8 cellular contexts compared by ENCODE assay signal in genomic region chr10:50740351-50740688, GRCh38. TPM values are rescaled to one million over a fixed set of nuclear protein-coding genes. Genes with fewer than 3 reads are reported as not detected.
A peak's percentile ranks its signal among the peaks of the same experiment; 100 is the strongest.
DNase-seq lines count a peak whose midpoint lies in the region; ATAC-seq and TF ChIP-seq lines count a peak whose summit lies in the region.

No MANE protein-coding gene starts in this region.

- TF ChIP-seq CTCF in ascending aorta (IDR thresholded peaks at IDR 0.05) (no peak), hepatocyte (IDR thresholded peaks at IDR 0.05; ENCODE audit: poor library complexity) (no peak), gastrocnemius medialis (IDR thresholded peaks at IDR 0.05 in 4 of 5, conservative IDR thresholded peaks at IDR 0.05 in 1 of 5) (no peak)

- no peaks in the 10 kb centered on the region for H4K20me1 ChIP-seq in hepatocyte (ENCODE audit: insufficient read depth, poor library complexity, severe bottlenecking)

- in situ Hi-C loops in gastrocnemius medialis (cut with MboI; ENCODE audit: low sequenced_read_pairs in 4 of 4), result no loop called here

- peaks cover 9% of the 10 kb centered on the region for H3K79me2 ChIP-seq in hepatocyte

- H3K36me3 ChIP-seq in ascending aorta (no peaks in the 10 kb centered on the region), hepatocyte (replicated peaks; ENCODE audit: insufficient read depth, low read depth) (no peaks in the 10 kb centered on the region), gastrocnemius medialis (no peaks in the 10 kb centered on the region)

- H3K4me1 ChIP-seq in ascending aorta, result no peaks in the 10 kb centered on the region
- peaks cover 8% of the 10 kb centered on the region for H3K4me1 ChIP-seq in hepatocyte (ENCODE audit: insufficient read depth)
- peaks cover 6 to 10% of the 10 kb centered on the region in 2 donors for H3K4me1 ChIP-seq in gastrocnemius medialis

- WGBS in hepatocyte (ENCODE audit: low lambda C conversion rate, missing lambda C conversion rate), result 4% methylated on average over 8 of the region's 8 CpGs

- H3K4me3 ChIP-seq in ascending aorta (peak overlapping the region; percentile 88 to 92), hepatocyte (peak overlapping the region; percentile 83), gastrocnemius medialis (peak overlapping the region; percentile 67 to 93 (median 84))

- H3K27ac ChIP-seq in ascending aorta (peak overlapping the region; percentile 84 to 90), hepatocyte (peak overlapping the region; percentile 94), gastrocnemius medialis (peak overlapping the region; percentile 78 to 81 (median 78))

- no peaks in the 10 kb centered on the region for H3K9me2 ChIP-seq in hepatocyte (replicated peaks; ENCODE audit: insufficient read depth)

- H2AFZ ChIP-seq in hepatocyte, result peak overlapping the region; percentile 92

- H3K27me3 ChIP-seq in ascending aorta, result no peaks in the 10 kb centered on the region
- H3K27me3 ChIP-seq in hepatocyte, result no peaks in the 10 kb centered on the region
- peaks cover 0 to 4% (median 0%) of the 10 kb centered on the region in 3 donors for H3K27me3 ChIP-seq in gastrocnemius medialis

- intact Hi-C loops in ascending aorta (cut with DNase I) (no loop called here), gastrocnemius medialis (cut with DNase I; ENCODE audit: low total_unique reads) (no loop called here)

- DNase-seq in activated gamma-delta T cell treated with Interleukin-2 at 50 U/mL for 16 hours, result peak; percentile 20
- no peak for DNase-seq in activated gamma-delta T cell (lab: John Stamatoyannopoulos, UW)
- DNase-seq in OCI-M1 (lab: John Stamatoyannopoulos, UW), result peak; percentile 73
- no peak for DNase-seq in ascending aorta (ENCODE audit: low spot score in 2 of 2)
- peak; percentile 55 for DNase-seq in hepatocyte (ENCODE audit: low spot score)
- DNase-seq in gastrocnemius medialis, result no peak
- DNase-seq in activated CD4-positive, CD25-positive, alpha-beta regulatory T cell treated with anti-CD3 and anti-CD28 coated beads, Interleukin-2, amount 50 U/mL, for 72 hours, result no peak

- peak overlapping the region; percentile 88 for H3K4me2 ChIP-seq in hepatocyte

- ATAC-seq in HG02884 (IDR thresholded peaks at IDR 0.05; ENCODE audit: unreplicated experiment) (peak; percentile 32), gastrocnemius medialis (peak; percentile 43 to 55)

- no peaks in the 10 kb centered on the region for H3K9me3 ChIP-seq in ascending aorta
- H3K9me3 ChIP-seq in hepatocyte (ENCODE audit: low read depth), result no peaks in the 10 kb centered on the region
- no peaks in the 10 kb centered on the region for H3K9me3 ChIP-seq in gastrocnemius medialis

- TF ChIP-seq POLR2A in gastrocnemius medialis (IDR thresholded peaks at IDR 0.05), result no peak

RNA-seq across cellular contexts. Expression of gene ASAH2B, which starts 0.6 kb away (rescaled TPM):
- total RNA-seq in ascending aorta (0.21 TPM), hepatocyte (4.3 and 5.8 TPM in 2 replicates), gastrocnemius medialis (1 to 10 TPM in 2 of 4 donors, under 1 TPM in 2; 0.32 to 1.5 (median 1.1) TPM)
- 3.4 and 3.6 TPM in 2 replicates for polyA plus RNA-seq in hepatocyte

Comparison
In these comparisons a context has a peak if more than half of its experiments do, and no peak if none do; other contexts are left out.
1. DNase-seq: peak in activated gamma-delta T cell treated with Interleukin-2 at 50 U/mL for 16 hours (single experiment), OCI-M1 (single experiment) and hepatocyte (single experiment); none in activated gamma-delta T cell (single experiment), ascending aorta (0 of 2), gastrocnemius medialis (0 of 2) and activated CD4-positive, CD25-positive, alpha-beta regulatory T cell treated with anti-CD3 and anti-CD28 coated beads, Interleukin-2, amount 50 U/mL, for 72 hours (single experiment).
2. Peak in every context shown above with its lines, with median percentiles within 50 percentile points of each other: H3K27ac ChIP-seq and H3K4me3 ChIP-seq.